In genomic region chr13:21018220-21018619, GRCh38 we compare ENCODE assay signal across 22 cellular contexts. TPM values are rescaled to one million over a fixed set of nuclear protein-coding genes. Genes with fewer than 3 reads are reported as not detected.
A peak's percentile ranks its signal among the peaks of the same experiment; 100 is the strongest.
DNase-seq lines count a peak whose midpoint lies in the region; ATAC-seq and TF ChIP-seq lines count a peak whose summit lies in the region.
"Had no signal": no experiment of that assay in that cellular context is flagged by ENCODE, and none has a peak within 500 bp of the region (broad histone marks: within the 10 kb centered on the region; RNA-seq: fewer than 3 reads in every experiment).

No MANE protein-coding gene starts in this region.

- H3K23ac ChIP-seq in mesenchymal stem cell (ENCODE audit: low read length in 2 of 2): no peak overlapping the region

- H3K36me3 Mint-ChIP-seq in chondrocyte (ENCODE audit: low read depth): peaks cover 3% of the 10 kb centered on the region
- H3K36me3 Mint-ChIP-seq: CD4-positive, CD25-positive, alpha-beta regulatory T cell had no signal

- H4K8ac ChIP-seq in mesenchymal stem cell (ENCODE audit: low read length): peak overlapping the region; percentile 70

- H3K14ac ChIP-seq in mesenchymal stem cell (ENCODE audit: low read length in 2 of 2): no peak overlapping the region

- no peak overlapping the region for H3K4me3 ChIP-seq in mesenchymal stem cell (ENCODE audit: insufficient read depth in 1 of 2, low read depth in 1 of 2, low read length in 2 of 2)
- H3K4me3 ChIP-seq in tibial artery: no peak overlapping the region
- H3K4me3 ChIP-seq: A549, colonic mucosa had no signal

- no peak overlapping the region for H3K18ac ChIP-seq in mesenchymal stem cell (ENCODE audit: low read depth in 1 of 2, low read length in 2 of 2)

- no peaks in the 10 kb centered on the region for H3K27me3 Mint-ChIP-seq in chondrocyte (ENCODE audit: low read depth)
- H3K27me3 Mint-ChIP-seq: activated CD4-positive, alpha-beta memory T cell treated with anti-CD3 and anti-CD28 coated beads, Interleukin-2, amount 10 ng/mL, durations not matched to agents 7 days and 5 days; activated T-cell treated with anti-CD3 and anti-CD28 coated beads, Interleukin-2, amount 50 U/mL, for 24 hours; CD4-positive, CD25-positive, alpha-beta regulatory T cell; progenitor cell of endocrine pancreas; stimulated activated naive B cell treated with anti-CD40 and anti-IgM and Interleukin-4, amounts not matched to agents 10 μg/mL and 1 μg/mL and 100 μg/mL, for 72 hours had no signal

- no peak overlapping the region for H2BK5ac ChIP-seq in mesenchymal stem cell (ENCODE audit: low read depth, low read length, poor library complexity, severe bottlenecking)

- no peak overlapping the region for H3K4me3 Mint-ChIP-seq in chondrocyte (ENCODE audit: unreplicated experiment)
- H3K4me3 Mint-ChIP-seq: activated CD4-positive, alpha-beta memory T cell treated with anti-CD3 and anti-CD28 coated beads, Interleukin-2, amount 10 ng/mL, durations not matched to agents 7 days and 5 days; activated T-cell treated with anti-CD3 and anti-CD28 coated beads, Interleukin-2, amount 50 U/mL, for 24 hours; CD4-positive, CD25-positive, alpha-beta regulatory T cell; nephron; stimulated activated naive B cell treated with anti-CD40 and anti-IgM and Interleukin-4, amounts not matched to agents 10 μg/mL and 1 μg/mL and 100 μg/mL, for 72 hours had no signal

- H3K27ac Mint-ChIP-seq in chondrocyte (ENCODE audit: unreplicated experiment): peak overlapping the region; percentile 99
- H3K27ac Mint-ChIP-seq: progenitor cell of endocrine pancreas; stimulated activated naive B cell treated with anti-CD40 and anti-IgM and Interleukin-4, amounts not matched to agents 10 μg/mL and 1 μg/mL and 100 μg/mL, for 72 hours had no signal

- no peak overlapping the region for H3K9ac ChIP-seq in mesenchymal stem cell (ENCODE audit: low read length)

- peaks cover 81% of the 10 kb centered on the region for H3K4me1 Mint-ChIP-seq in chondrocyte (ENCODE audit: low read depth)

- peak overlapping the region; percentile 17 for H2AK5ac ChIP-seq in mesenchymal stem cell (ENCODE audit: low read length, severe bottlenecking)

- ATAC-seq in left cardiac atrium: no peak
- ATAC-seq in GM21619 (IDR thresholded peaks at IDR 0.05; ENCODE audit: unreplicated experiment): no peak
- no peak for ATAC-seq in GM21528 (IDR thresholded peaks at IDR 0.05; ENCODE audit: low FRiP score, unreplicated experiment)

- H2BK120ac ChIP-seq in mesenchymal stem cell (ENCODE audit: low read depth, low read length): no peak overlapping the region

- H3K27ac ChIP-seq in mesenchymal stem cell (ENCODE audit: low read length, poor library complexity, severe bottlenecking): no peak overlapping the region
- peak overlapping the region; percentile 5 to 63 for H3K27ac ChIP-seq in tibial artery
- H3K27ac ChIP-seq: colonic mucosa had no signal

- no peak overlapping the region for H2AFZ ChIP-seq in mesenchymal stem cell (ENCODE audit: low read depth, low read length)

- no peaks in the 10 kb centered on the region for H3K9me3 Mint-ChIP-seq in chondrocyte (ENCODE audit: low read depth)
- H3K9me3 Mint-ChIP-seq: activated CD4-positive, alpha-beta memory T cell treated with anti-CD3 and anti-CD28 coated beads, Interleukin-2, amount 10 ng/mL, durations not matched to agents 7 days and 5 days; activated T-cell treated with anti-CD3 and anti-CD28 coated beads, Interleukin-2, amount 50 U/mL, for 24 hours; nephron; stimulated activated naive B cell treated with anti-CD40 and anti-IgM and Interleukin-4, amounts not matched to agents 10 μg/mL and 1 μg/mL and 100 μg/mL, for 72 hours had no signal

- no peak overlapping the region for H3K4me2 ChIP-seq in mesenchymal stem cell (ENCODE audit: low read length, poor library complexity, severe bottlenecking)

- 90% methylated on average over 4 of the region's 4 CpGs for WGBS in mesenchymal stem cell

- H3K4me1 ChIP-seq in mesenchymal stem cell (ENCODE audit: control insufficient read depth, insufficient read depth, low read depth, low read length) (peaks cover 26% of the 10 kb centered on the region), tibial artery (peaks cover 0 to 86% (median 60%) of the 10 kb centered on the region in 4 donors)

- intact Hi-C loops in cardiac septum (cut with DNase I): no loop called here
- intact Hi-C loops in left cardiac atrium (cut with DNase I): loop anchor here in 1 of 2 donors (5.0 kb wide), 1 partner anchor 44 kb away; the partner anchor contains the start of gene LATS2
- intact Hi-C loops in tibial artery (cut with DNase I; ENCODE audit: low total_unique reads): loop anchor here (5.0 kb wide), 1 partner anchor 44 kb away; the partner anchor contains the start of gene LATS2

- no peak overlapping the region for H4K91ac ChIP-seq in mesenchymal stem cell (ENCODE audit: low read length)

- H2BK12ac ChIP-seq in mesenchymal stem cell (ENCODE audit: low read length in 2 of 2): peak overlapping the region; percentile 41 to 85

- TF ChIP-seq CTCF in chondrocyte (IDR thresholded peaks at IDR 0.05): no peak
- no peak for TF ChIP-seq CTCF in tibial artery (IDR thresholded peaks at IDR 0.05)

- H3K4ac ChIP-seq in mesenchymal stem cell (ENCODE audit: low read depth in 1 of 2, low read length in 2 of 2): peak overlapping the region in 1 of 2 experiments; percentile 2

- H3K79me1 ChIP-seq in mesenchymal stem cell (replicated peaks; ENCODE audit: low read length, poor library complexity, severe bottlenecking): peaks cover 12% of the 10 kb centered on the region

- H3K27me3 ChIP-seq in mesenchymal stem cell (ENCODE audit: control insufficient read depth in 1 of 2, insufficient read depth in 1 of 2, low read length in 2 of 2) (no peaks in the 10 kb centered on the region), tibial artery (no peaks in the 10 kb centered on the region)
- H3K27me3 ChIP-seq: colonic mucosa had no signal

- H3K9me3 ChIP-seq in mesenchymal stem cell (ENCODE audit: control insufficient read depth, low read length) (no peaks in the 10 kb centered on the region), tibial artery (no peaks in the 10 kb centered on the region)
- H3K9me3 ChIP-seq: A549, colonic mucosa had no signal

- H3K36me3 ChIP-seq in mesenchymal stem cell (ENCODE audit: control insufficient read depth in 1 of 2, insufficient read depth in 2 of 2, low read depth in 1 of 2, low read length in 2 of 2): peaks cover 8 to 9% of the 10 kb centered on the region in 2 experiments
- no peaks in the 10 kb centered on the region for H3K36me3 ChIP-seq in tibial artery
- H3K36me3 ChIP-seq: colonic mucosa had no signal

- DNase-seq in cardiac septum (ENCODE audit: low spot score) (peak; percentile 70), left cardiac atrium (no peak), chondrocyte (ENCODE audit: low spot score) (peak; percentile 38), mesenchymal stem cell (peak; percentile 45), tibial artery (peak; percentile 16 to 57)
- no peak for DNase-seq in stimulated activated CD4-positive, alpha-beta T cell treated with anti-CD3 and anti-CD28 coated beads, Interleukin-4, amount 100 ng/mL, for 24 hours
- DNase-seq: CD4-positive, CD25-positive, alpha-beta regulatory T cell; colonic mucosa; DMS53; GOT3; MM.1S; NCI-H187 treated with DMSO at 0.1 percent for 48 hours; NCI-H446 treated with DMSO at 0.1 percent for 48 hours; SHP77; stimulated activated naive B cell treated with anti-CD40 and anti-IgM and Interleukin-4, amounts not matched to agents 10 μg/mL and 1 μg/mL and 100 μg/mL, for 72 hours had no signal

- H2BK15ac ChIP-seq in mesenchymal stem cell (ENCODE audit: low read depth, poor library complexity, severe bottlenecking): no peak overlapping the region

RNA-seq across cellular contexts. Expression of gene LATS2, which starts 43.2 kb away (rescaled TPM):
- total RNA-seq in cardiac septum: 27.8 TPM
- total RNA-seq in left cardiac atrium: 10 to 100 TPM; 19.3 to 30.9 TPM
- 58.1 to 104 TPM (median 100 TPM) in 3 replicates for total RNA-seq in chondrocyte
- 23.0 TPM for polyA plus RNA-seq in mesenchymal stem cell (2013, experiment 1 of 2)
- polyA plus RNA-seq in mesenchymal stem cell (2013, experiment 2 of 2): 23.1 TPM
- polyA plus RNA-seq: CD4-positive, CD25-positive, alpha-beta regulatory T cell had no signal

Comparison
In these comparisons a context has a peak if more than half of its experiments do, and no peak if none do; other contexts are left out.
1. DNase-seq: peak in cardiac septum (single experiment), chondrocyte (single experiment), mesenchymal stem cell (single experiment) and tibial artery (2 of 2); none in left cardiac atrium (single experiment) and stimulated activated CD4-positive, alpha-beta T cell treated with anti-CD3 and anti-CD28 coated beads, Interleukin-4, amount 100 ng/mL, for 24 hours (single experiment).